In genomic region chr12:106897082-106897481, GRCh38 we compare ENCODE assay signal across 14 cellular contexts. TPM values are rescaled to one million over a fixed set of nuclear protein-coding genes. Genes with fewer than 3 reads are reported as not detected.
A peak's percentile ranks its signal among the peaks of the same experiment; 100 is the strongest.
DNase-seq lines count a peak whose midpoint lies in the region; ATAC-seq and TF ChIP-seq lines count a peak whose summit lies in the region.
"Had no signal": no experiment of that assay in that cellular context is flagged by ENCODE, and none has a peak within 500 bp of the region (broad histone marks: within the 10 kb centered on the region; RNA-seq: fewer than 3 reads in every experiment).

No MANE protein-coding gene starts in this region.

- H3K4me1 ChIP-seq in GM23338 (ENCODE audit: insufficient read depth) (no peaks in the 10 kb centered on the region), OCI-LY3 (ENCODE audit: low read length) (no peaks in the 10 kb centered on the region)

- H3K9me3 ChIP-seq in AG04450 (ENCODE audit: control insufficient read depth, insufficient read depth, low read length) (no peaks in the 10 kb centered on the region), OCI-LY3 (ENCODE audit: insufficient read depth, low read length) (no peaks in the 10 kb centered on the region)

- no peak for ATAC-seq in GM23338
- no peak for ATAC-seq in activated T-cell treated with anti-CD3 and anti-CD28 coated beads, Interleukin-2, amount 50 U/mL, for 4 hours
- ATAC-seq: natural killer cell had no signal

- H3K27me3 Mint-ChIP-seq in GM23338 (ENCODE audit: insufficient read depth, low read depth, poor library complexity), result peaks cover 7% of the 10 kb centered on the region
- H3K27me3 Mint-ChIP-seq in activated T-cell treated with anti-CD3 and anti-CD28 coated beads, Interleukin-2, amount 50 U/mL, for 4 hours (ENCODE audit: low read depth), result peaks cover 6% of the 10 kb centered on the region

- CTCF ChIA-PET in AG04450 (lab: Charles Lee), result interaction anchor here (1.1 kb wide), 1 partner anchor 56 kb away, joined by 6 read pairs; no protein-coding TSS in a partner anchor

- TF ChIP-seq CTCF in AG04450 (IDR thresholded peaks at IDR 0.05; ENCODE audit: low read depth, low read length) (0 out of 2 replicates have a peak, but pooled peaks have one; percentile 12), GM23338 (conservative IDR thresholded peaks at IDR 0.05; ENCODE audit: low read depth in 2 of 2) (peak; percentile 17 to 45; a peak in 3 of 4 replicates), OCI-LY3 (IDR thresholded peaks at IDR 0.05; ENCODE audit: low read depth, low read length) (0 out of 2 replicates have a peak, but pooled peaks have one; percentile 13), fibroblast of mammary gland (conservative IDR thresholded peaks at IDR 0.05; ENCODE audit: control insufficient read depth, insufficient read depth, low read depth, low read length) (peak; percentile 13)

- H3K79me2 ChIP-seq in GM23338 (replicated peaks; ENCODE audit: insufficient read depth), result no peaks in the 10 kb centered on the region
- H3K79me2 ChIP-seq in OCI-LY3 (ENCODE audit: low read length), result no peaks in the 10 kb centered on the region

- no peaks in the 10 kb centered on the region for H3K9me3 Mint-ChIP-seq in GM23338
- H3K9me3 Mint-ChIP-seq in activated T-cell treated with anti-CD3 and anti-CD28 coated beads, Interleukin-2, amount 50 U/mL, for 4 hours, result peaks cover 4% of the 10 kb centered on the region
- H3K9me3 Mint-ChIP-seq: activated naive CD8-positive, alpha-beta T cell treated with anti-CD3 and anti-CD28 coated beads for 36 hours had no signal

- H2AFZ ChIP-seq in GM23338 (no peak overlapping the region), OCI-LY3 (ENCODE audit: low read depth, low read length) (no peak overlapping the region)

- no peaks in the 10 kb centered on the region for H4K20me1 ChIP-seq in GM23338 (replicated peaks; ENCODE audit: insufficient read depth)
- H4K20me1 ChIP-seq in OCI-LY3 (ENCODE audit: insufficient read depth, low read length), result peaks cover 16% of the 10 kb centered on the region

- H3K27ac ChIP-seq in AG04450 (ENCODE audit: low read depth, low read length) (no peak overlapping the region), GM23338 (ENCODE audit: low read depth) (no peak overlapping the region), OCI-LY3 (ENCODE audit: low read length) (no peak overlapping the region)
- H3K27ac ChIP-seq: VCaP had no signal

- DNase-seq in AG04450 (ENCODE audit: low read depth, low spot score), result no peak
- no peak for DNase-seq in GM23338 (ENCODE audit: low spot score)
- peak; percentile 50 for DNase-seq in fibroblast of mammary gland (ENCODE audit: low read depth)
- DNase-seq in hippocampal formation (lab: John Stamatoyannopoulos, UW), result no peak
- DNase-seq in T-helper 9 cell, result no peak
- DNase-seq in NCI-H345 treated with DMSO at 0.1 percent for 48 hours (lab: John Stamatoyannopoulos, UW; ENCODE audit: unreplicated experiment), result no peak
- DNase-seq in activated T-cell treated with anti-CD3 and anti-CD28 coated beads, Interleukin-2, amount 50 U/mL, for 4 hours, result no peak
- DNase-seq: activated CD8-positive, alpha-beta memory T cell treated with anti-CD3 and anti-CD28 coated beads, Interleukin-2, amount 50 U/mL, for 48 hours; activated naive CD8-positive, alpha-beta T cell treated with anti-CD3 and anti-CD28 coated beads for 36 hours; Karpas-422; natural killer cell; SIG-M5 had no signal

- H3K4me2 ChIP-seq in GM23338 (no peak overlapping the region), OCI-LY3 (ENCODE audit: low read length) (no peak overlapping the region)

- H3K27me3 ChIP-seq in AG04450 (ENCODE audit: control insufficient read depth, insufficient read depth, low read length) (peaks cover 11% of the 10 kb centered on the region), GM23338 (ENCODE audit: insufficient read depth) (peaks cover 4% of the 10 kb centered on the region), OCI-LY3 (ENCODE audit: low read depth, low read length) (peaks cover 57% of the 10 kb centered on the region)

- H3K9me2 ChIP-seq in GM23338 (ENCODE audit: insufficient read depth), result no peaks in the 10 kb centered on the region

- H3K36me3 Mint-ChIP-seq in GM23338 (ENCODE audit: low read depth), result no peaks in the 10 kb centered on the region
- H3K36me3 Mint-ChIP-seq in activated T-cell treated with anti-CD3 and anti-CD28 coated beads, Interleukin-2, amount 50 U/mL, for 4 hours (ENCODE audit: insufficient read depth), result no peaks in the 10 kb centered on the region
- H3K36me3 Mint-ChIP-seq: activated naive CD8-positive, alpha-beta T cell treated with anti-CD3 and anti-CD28 coated beads for 36 hours; natural killer cell had no signal

- no peak overlapping the region for H3K4me3 ChIP-seq in AG04450 (ENCODE audit: low read depth, low read length)
- H3K4me3 ChIP-seq in GM23338, result no peak overlapping the region
- no peak overlapping the region for H3K4me3 ChIP-seq in OCI-LY3 (ENCODE audit: low read length)
- H3K4me3 ChIP-seq in fibroblast of mammary gland (ENCODE audit: control insufficient read depth, low read depth, low read length), result no peak overlapping the region

- no peaks in the 10 kb centered on the region for H3F3A ChIP-seq in GM23338 (replicated peaks; ENCODE audit: low read depth)

- H3K4me3 Mint-ChIP-seq in GM23338, result no peak overlapping the region
- no peak overlapping the region for H3K4me3 Mint-ChIP-seq in activated T-cell treated with anti-CD3 and anti-CD28 coated beads, Interleukin-2, amount 50 U/mL, for 4 hours
- H3K4me3 Mint-ChIP-seq: activated naive CD8-positive, alpha-beta T cell treated with anti-CD3 and anti-CD28 coated beads for 36 hours; natural killer cell had no signal

- peaks cover 12% of the 10 kb centered on the region for H3K4me1 Mint-ChIP-seq in GM23338
- peaks cover 6% of the 10 kb centered on the region for H3K4me1 Mint-ChIP-seq in activated T-cell treated with anti-CD3 and anti-CD28 coated beads, Interleukin-2, amount 50 U/mL, for 4 hours (ENCODE audit: low read depth)

- POLR2A ChIA-PET in AG04450 (lab: Yijun Ruan, JAX), result no interaction called here

- H3K36me3 ChIP-seq in GM23338 (ENCODE audit: insufficient read depth) (no peaks in the 10 kb centered on the region), OCI-LY3 (replicated peaks; ENCODE audit: low read depth, low read length) (no peaks in the 10 kb centered on the region)

- no peak overlapping the region for H3K9ac ChIP-seq in OCI-LY3 (ENCODE audit: low read length)

- no peak overlapping the region for H3K27ac Mint-ChIP-seq in GM23338
- H3K27ac Mint-ChIP-seq: activated naive CD8-positive, alpha-beta T cell treated with anti-CD3 and anti-CD28 coated beads for 36 hours; natural killer cell had no signal

TF ChIP-seq in GM23338, 12 proteins besides CTCF, POLR2A, EP300 and RAD21:
- no peak for TF ChIP-seq REST (IDR thresholded peaks at IDR 0.05; ENCODE audit: unreplicated experiment)
- TF ChIP-seq POLR2AphosphoS5 (IDR thresholded peaks at IDR 0.05; ENCODE audit: low read depth), result no peak

RNA-seq across cellular contexts. Expression of gene TMEM263, which starts 58.6 kb away (rescaled TPM):
- 86.0 and 118 TPM in 2 replicates for polyA plus RNA-seq in AG04450 (2011; rRNA removed)
- polyA minus RNA-seq in AG04450 (2011; rRNA and poly(A)+ RNA removed), result 119 and 142 TPM in 2 replicates
- 9.3 and 10.4 TPM in 2 replicates for total RNA-seq in GM23338 (2014; rRNA removed; shearing (Covaris generic))
- 5.8 and 7.1 TPM in 2 replicates for polyA plus RNA-seq in GM23338 (2016; fragmentation: Nextera tagmentation; extraction: Ambion mirVana)
- 10 to 100 TPM; 13.5 to 16.2 (median 16.1) TPM for total RNA-seq in activated T-cell treated with anti-CD3 and anti-CD28 coated beads, Interleukin-2, amount 50 U/mL, for 4 hours
